ENCODE assay signal across 1 cellular context in the genomic region with DNA sequence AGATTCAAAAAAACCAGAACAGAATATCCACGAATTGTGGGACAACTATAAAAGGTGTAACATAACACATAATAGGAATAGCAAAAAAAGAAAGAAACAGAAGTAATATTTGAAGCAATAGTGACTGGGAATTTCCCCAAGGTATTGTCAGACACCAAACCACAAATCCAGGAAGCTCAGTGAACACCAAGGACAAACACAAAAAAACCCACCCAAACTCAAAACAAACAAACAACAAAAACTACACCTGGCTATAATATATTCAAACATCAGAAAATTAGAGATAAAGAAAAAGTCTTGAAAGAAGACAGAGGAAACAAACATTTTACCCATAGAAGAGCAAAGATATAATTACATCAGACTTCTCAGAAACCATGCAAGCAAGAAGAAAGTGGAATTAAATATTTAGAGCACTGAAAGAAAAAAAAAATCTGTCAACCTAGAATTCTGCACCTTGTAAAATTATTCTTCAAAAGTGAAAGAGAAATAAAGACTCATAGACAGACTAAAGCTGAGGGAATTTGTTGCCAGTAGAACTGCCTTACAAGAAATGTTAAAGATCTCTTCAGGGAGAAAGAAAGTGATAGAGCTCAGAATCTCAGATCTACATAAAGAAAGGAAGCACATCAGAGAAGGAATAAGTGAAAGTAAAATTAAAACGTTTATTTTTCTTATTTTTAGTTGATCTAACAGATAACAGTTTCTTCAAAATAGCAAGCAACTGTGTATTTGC.
TF ChIP-seq lines count a peak whose summit lies in the region.

No MANE protein-coding gene starts in this region.

TF ChIP-seq in GM23338, 12 proteins besides CTCF, POLR2A, EP300 and RAD21:
- TF ChIP-seq, protein P1, sequence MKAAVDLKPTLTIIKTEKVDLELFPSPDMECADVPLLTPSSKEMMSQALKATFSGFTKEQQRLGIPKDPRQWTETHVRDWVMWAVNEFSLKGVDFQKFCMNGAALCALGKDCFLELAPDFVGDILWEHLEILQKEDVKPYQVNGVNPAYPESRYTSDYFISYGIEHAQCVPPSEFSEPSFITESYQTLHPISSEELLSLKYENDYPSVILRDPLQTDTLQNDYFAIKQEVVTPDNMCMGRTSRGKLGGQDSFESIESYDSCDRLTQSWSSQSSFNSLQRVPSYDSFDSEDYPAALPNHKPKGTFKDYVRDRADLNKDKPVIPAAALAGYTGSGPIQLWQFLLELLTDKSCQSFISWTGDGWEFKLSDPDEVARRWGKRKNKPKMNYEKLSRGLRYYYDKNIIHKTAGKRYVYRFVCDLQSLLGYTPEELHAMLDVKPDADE (IDR thresholded peaks at IDR 0.05) = no peak
- TF ChIP-seq CREB1 (CRISPR knock-in tag; IDR thresholded peaks at IDR 0.05; ENCODE audit: low read depth) (no peak), POLR2AphosphoS5 (IDR thresholded peaks at IDR 0.05; ENCODE audit: low read depth) (no peak), JUNB (IDR thresholded peaks at IDR 0.05; ENCODE audit: unreplicated experiment) (no peak), EZH2 (IDR thresholded peaks at IDR 0.05; ENCODE audit: low read depth, unreplicated experiment) (no peak), ZNF331 (CRISPR knock-in tag; IDR thresholded peaks at IDR 0.05; ENCODE audit: low read depth) (no peak), ZNF114 (CRISPR knock-in tag; IDR thresholded peaks at IDR 0.05) (no peak), NANOG (IDR thresholded peaks at IDR 0.05; ENCODE audit: borderline replicate concordance) (no peak), STAT1 (IDR thresholded peaks at IDR 0.05; ENCODE audit: unreplicated experiment) (no peak), EZH2phosphoT487 (IDR thresholded peaks at IDR 0.05; ENCODE audit: unreplicated experiment) (no peak)
- TF ChIP-seq, protein P2, sequence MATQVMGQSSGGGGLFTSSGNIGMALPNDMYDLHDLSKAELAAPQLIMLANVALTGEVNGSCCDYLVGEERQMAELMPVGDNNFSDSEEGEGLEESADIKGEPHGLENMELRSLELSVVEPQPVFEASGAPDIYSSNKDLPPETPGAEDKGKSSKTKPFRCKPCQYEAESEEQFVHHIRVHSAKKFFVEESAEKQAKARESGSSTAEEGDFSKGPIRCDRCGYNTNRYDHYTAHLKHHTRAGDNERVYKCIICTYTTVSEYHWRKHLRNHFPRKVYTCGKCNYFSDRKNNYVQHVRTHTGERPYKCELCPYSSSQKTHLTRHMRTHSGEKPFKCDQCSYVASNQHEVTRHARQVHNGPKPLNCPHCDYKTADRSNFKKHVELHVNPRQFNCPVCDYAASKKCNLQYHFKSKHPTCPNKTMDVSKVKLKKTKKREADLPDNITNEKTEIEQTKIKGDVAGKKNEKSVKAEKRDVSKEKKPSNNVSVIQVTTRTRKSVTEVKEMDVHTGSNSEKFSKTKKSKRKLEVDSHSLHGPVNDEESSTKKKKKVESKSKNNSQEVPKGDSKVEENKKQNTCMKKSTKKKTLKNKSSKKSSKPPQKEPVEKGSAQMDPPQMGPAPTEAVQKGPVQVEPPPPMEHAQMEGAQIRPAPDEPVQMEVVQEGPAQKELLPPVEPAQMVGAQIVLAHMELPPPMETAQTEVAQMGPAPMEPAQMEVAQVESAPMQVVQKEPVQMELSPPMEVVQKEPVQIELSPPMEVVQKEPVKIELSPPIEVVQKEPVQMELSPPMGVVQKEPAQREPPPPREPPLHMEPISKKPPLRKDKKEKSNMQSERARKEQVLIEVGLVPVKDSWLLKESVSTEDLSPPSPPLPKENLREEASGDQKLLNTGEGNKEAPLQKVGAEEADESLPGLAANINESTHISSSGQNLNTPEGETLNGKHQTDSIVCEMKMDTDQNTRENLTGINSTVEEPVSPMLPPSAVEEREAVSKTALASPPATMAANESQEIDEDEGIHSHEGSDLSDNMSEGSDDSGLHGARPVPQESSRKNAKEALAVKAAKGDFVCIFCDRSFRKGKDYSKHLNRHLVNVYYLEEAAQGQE (IDR thresholded peaks at IDR 0.05; ENCODE audit: unreplicated experiment) = no peak
- TF ChIP-seq, protein P3, sequence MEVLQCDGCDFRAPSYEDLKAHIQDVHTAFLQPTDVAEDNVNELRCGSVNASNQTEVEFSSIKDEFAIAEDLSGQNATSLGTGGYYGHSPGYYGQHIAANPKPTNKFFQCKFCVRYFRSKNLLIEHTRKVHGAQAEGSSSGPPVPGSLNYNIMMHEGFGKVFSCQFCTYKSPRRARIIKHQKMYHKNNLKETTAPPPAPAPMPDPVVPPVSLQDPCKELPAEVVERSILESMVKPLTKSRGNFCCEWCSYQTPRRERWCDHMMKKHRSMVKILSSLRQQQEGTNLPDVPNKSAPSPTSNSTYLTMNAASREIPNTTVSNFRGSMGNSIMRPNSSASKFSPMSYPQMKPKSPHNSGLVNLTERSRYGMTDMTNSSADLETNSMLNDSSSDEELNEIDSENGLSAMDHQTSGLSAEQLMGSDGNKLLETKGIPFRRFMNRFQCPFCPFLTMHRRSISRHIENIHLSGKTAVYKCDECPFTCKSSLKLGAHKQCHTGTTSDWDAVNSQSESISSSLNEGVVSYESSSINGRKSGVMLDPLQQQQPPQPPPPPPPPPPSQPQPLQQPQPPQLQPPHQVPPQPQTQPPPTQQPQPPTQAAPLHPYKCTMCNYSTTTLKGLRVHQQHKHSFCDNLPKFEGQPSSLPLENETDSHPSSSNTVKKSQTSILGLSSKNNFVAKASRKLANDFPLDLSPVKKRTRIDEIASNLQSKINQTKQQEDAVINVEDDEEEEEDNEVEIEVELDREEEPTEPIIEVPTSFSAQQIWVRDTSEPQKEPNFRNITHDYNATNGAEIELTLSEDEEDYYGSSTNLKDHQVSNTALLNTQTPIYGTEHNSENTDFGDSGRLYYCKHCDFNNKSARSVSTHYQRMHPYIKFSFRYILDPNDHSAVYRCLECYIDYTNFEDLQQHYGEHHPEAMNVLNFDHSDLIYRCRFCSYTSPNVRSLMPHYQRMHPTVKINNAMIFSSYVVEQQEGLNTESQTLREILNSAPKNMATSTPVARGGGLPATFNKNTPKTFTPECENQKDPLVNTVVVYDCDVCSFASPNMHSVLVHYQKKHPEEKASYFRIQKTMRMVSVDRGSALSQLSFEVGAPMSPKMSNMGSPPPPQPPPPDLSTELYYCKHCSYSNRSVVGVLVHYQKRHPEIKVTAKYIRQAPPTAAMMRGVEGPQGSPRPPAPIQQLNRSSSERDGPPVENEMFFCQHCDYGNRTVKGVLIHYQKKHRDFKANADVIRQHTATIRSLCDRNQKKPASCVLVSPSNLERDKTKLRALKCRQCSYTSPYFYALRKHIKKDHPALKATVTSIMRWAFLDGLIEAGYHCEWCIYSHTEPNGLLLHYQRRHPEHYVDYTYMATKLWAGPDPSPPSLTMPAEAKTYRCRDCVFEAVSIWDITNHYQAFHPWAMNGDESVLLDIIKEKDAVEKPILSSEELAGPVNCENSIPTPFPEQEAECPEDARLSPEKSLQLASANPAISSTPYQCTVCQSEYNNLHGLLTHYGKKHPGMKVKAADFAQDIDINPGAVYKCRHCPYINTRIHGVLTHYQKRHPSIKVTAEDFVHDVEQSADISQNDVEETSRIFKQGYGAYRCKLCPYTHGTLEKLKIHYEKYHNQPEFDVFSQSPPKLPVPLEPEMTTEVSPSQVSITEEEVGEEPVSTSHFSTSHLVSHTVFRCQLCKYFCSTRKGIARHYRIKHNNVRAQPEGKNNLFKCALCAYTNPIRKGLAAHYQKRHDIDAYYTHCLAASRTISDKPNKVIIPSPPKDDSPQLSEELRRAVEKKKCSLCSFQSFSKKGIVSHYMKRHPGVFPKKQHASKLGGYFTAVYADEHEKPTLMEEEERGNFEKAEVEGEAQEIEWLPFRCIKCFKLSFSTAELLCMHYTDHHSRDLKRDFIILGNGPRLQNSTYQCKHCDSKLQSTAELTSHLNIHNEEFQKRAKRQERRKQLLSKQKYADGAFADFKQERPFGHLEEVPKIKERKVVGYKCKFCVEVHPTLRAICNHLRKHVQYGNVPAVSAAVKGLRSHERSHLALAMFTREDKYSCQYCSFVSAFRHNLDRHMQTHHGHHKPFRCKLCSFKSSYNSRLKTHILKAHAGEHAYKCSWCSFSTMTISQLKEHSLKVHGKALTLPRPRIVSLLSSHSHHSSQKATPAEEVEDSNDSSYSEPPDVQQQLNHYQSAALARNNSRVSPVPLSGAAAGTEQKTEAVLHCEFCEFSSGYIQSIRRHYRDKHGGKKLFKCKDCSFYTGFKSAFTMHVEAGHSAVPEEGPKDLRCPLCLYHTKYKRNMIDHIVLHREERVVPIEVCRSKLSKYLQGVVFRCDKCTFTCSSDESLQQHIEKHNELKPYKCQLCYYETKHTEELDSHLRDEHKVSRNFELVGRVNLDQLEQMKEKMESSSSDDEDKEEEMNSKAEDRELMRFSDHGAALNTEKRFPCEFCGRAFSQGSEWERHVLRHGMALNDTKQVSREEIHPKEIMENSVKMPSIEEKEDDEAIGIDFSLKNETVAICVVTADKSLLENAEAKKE (CRISPR knock-in tag; IDR thresholded peaks at IDR 0.05) = no peak
